Comparison of ENCODE assay signal across 18 cellular contexts in the genomic region with DNA sequence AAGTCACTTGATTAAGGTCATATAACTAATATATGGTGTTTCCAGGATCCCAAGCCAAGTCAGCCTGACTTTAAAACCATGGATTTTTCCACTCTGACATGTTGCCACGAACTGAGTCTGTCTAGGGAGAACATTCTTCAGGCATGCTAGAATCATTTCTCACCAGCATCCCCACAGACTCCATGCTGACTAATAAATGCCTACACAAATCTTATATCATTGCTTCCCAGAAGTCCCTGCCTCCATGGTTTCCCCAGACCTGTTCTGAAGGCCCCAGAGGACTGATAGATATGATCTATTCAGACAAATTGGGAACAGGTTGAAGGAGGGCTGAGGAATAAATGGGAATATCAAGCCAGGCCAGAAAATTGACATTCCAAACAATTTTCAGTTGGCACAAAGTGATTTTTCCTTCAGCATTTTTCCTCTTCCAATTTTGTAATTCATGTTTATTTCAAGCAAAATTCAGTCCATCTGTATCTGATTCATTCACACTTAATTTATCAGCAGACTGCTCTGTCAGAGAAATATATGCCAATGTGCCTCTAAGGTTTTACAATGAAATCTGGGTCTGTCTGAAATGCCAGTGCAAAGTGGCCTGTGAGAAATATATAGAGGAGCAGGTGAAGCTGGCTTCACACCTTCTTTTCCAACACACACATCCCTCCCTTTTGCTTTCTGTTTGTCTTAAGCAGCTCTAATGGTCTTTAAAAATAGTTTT.
DNase-seq lines count a peak whose midpoint lies in the region; ATAC-seq, FAIRE-seq and TF ChIP-seq lines count a peak whose summit lies in the region.
"Had no signal": no experiment of that assay in that cellular context is flagged by ENCODE, and none has a peak within 500 bp of the region (broad histone marks: within the 10 kb centered on the region; RNA-seq: fewer than 3 reads in every experiment).

No MANE protein-coding gene starts in this region.

- 9 to 43% methylated on average over 1 of the region's 1 CpG for WGBS in gastroesophageal sphincter (ENCODE audit: low coverage in 1 of 2), 2 donors
- WGBS in body of pancreas, 2 donors = 50 to 73% methylated on average over 1 of the region's 1 CpG

- intact Hi-C loops in body of pancreas (cut with DNase I) = no loop called here

- H3K4me3 ChIP-seq in gastroesophageal sphincter = no peak overlapping the region
- H3K4me3 ChIP-seq in body of pancreas = no peak overlapping the region
- H3K4me3 ChIP-seq: mucosa of descending colon, skin epidermis had no signal

- TF ChIP-seq EP300 in gastroesophageal sphincter (IDR thresholded peaks at IDR 0.05) = no peak

- TF ChIP-seq POLR2A in H54 (IDR thresholded peaks at IDR 0.05; ENCODE audit: low read depth, low read length) (no peak), gastroesophageal sphincter (IDR thresholded peaks at IDR 0.05) (no peak), body of pancreas (IDR thresholded peaks at IDR 0.05) (no peak)

- no peaks in the 10 kb centered on the region for H3K36me3 ChIP-seq in gastroesophageal sphincter
- H3K36me3 ChIP-seq in body of pancreas (replicated peaks in 1 of 2; ENCODE audit: insufficient read depth in 1 of 2, low read depth in 2 of 2) = no peaks in the 10 kb centered on the region

- FAIRE-seq in H54 (lab: Jason Lieb, UNC) = peak; percentile 62
- FAIRE-seq: G401.6 had no signal

- H3K27me3 ChIP-seq in gastroesophageal sphincter = no peaks in the 10 kb centered on the region
- H3K27me3 ChIP-seq in body of pancreas = peaks cover 0 to 7% of the 10 kb centered on the region in 2 donors

- ATAC-seq in gastroesophageal sphincter (peak; percentile 43), body of pancreas (no peak)
- ATAC-seq: activated CD8-positive, alpha-beta memory T cell treated with anti-CD3 and anti-CD28 coated beads, Interleukin-2, amount 10 ng/mL, durations not matched to agents 7 days and 5 days; mucosa of descending colon had no signal

- H3K4me1 ChIP-seq in gastroesophageal sphincter (peaks cover 0 to 11% (median 0%) of the 10 kb centered on the region in 3 donors), body of pancreas (no peaks in the 10 kb centered on the region)

- DNase-seq in H54 (ENCODE audit: insufficient read length, low spot score) = no peak
- DNase-seq in astrocyte of the hippocampus (ENCODE audit: low read depth, low spot score) = peak; percentile 70
- DNase-seq in stromal cell of bone marrow (ENCODE audit: low read depth) = peak; percentile 95
- no peak for DNase-seq in NCI-H1092 (lab: John Stamatoyannopoulos, UW)
- no peak for DNase-seq in iPS-NIHi7 (ENCODE audit: extremely low spot score)
- no peak for DNase-seq in DMS53 treated with DMSO at 0.1 percent for 48 hours (lab: John Stamatoyannopoulos, UW; ENCODE audit: unreplicated experiment)
- DNase-seq in body of pancreas = no peak
- DNase-seq: activated CD4-positive, CD25-positive, alpha-beta regulatory T cell treated with anti-CD3 and anti-CD28 coated beads, Interleukin-2, amount 50 U/mL, for 72 hours; activated CD8-positive, alpha-beta memory T cell treated with anti-CD3 and anti-CD28 coated beads, Interleukin-2, amount 10 ng/mL, durations not matched to agents 7 days and 5 days; activated gamma-delta T cell treated with Interleukin-2 at 50 U/mL for 16 hours; CD4-positive, alpha-beta memory T cell; effector CD4-positive, alpha-beta T cell; H9; mucosa of descending colon; occipital lobe had no signal

- H3K27ac ChIP-seq in gastroesophageal sphincter = peak overlapping the region in 1 of 4 donors; percentile 23
- no peak overlapping the region for H3K27ac ChIP-seq in body of pancreas

- no peaks in the 10 kb centered on the region for H3K9me3 ChIP-seq in gastroesophageal sphincter
- no peaks in the 10 kb centered on the region for H3K9me3 ChIP-seq in body of pancreas
- H3K9me3 ChIP-seq: mucosa of descending colon had no signal

- TF ChIP-seq CTCF in gastroesophageal sphincter (IDR thresholded peaks at IDR 0.05) (no peak), body of pancreas (IDR thresholded peaks at IDR 0.05) (no peak)

Comparison
In these comparisons a context has a peak if more than half of its experiments do, and no peak if none do; other contexts are left out.
1. DNase-seq: peak in astrocyte of the hippocampus (single experiment) and stromal cell of bone marrow (single experiment); none in H54 (single experiment), NCI-H1092 (single experiment), iPS-NIHi7 (single experiment), DMS53 treated with DMSO at 0.1 percent for 48 hours (single experiment) and body of pancreas (0 of 4).